In the genomic region with DNA sequence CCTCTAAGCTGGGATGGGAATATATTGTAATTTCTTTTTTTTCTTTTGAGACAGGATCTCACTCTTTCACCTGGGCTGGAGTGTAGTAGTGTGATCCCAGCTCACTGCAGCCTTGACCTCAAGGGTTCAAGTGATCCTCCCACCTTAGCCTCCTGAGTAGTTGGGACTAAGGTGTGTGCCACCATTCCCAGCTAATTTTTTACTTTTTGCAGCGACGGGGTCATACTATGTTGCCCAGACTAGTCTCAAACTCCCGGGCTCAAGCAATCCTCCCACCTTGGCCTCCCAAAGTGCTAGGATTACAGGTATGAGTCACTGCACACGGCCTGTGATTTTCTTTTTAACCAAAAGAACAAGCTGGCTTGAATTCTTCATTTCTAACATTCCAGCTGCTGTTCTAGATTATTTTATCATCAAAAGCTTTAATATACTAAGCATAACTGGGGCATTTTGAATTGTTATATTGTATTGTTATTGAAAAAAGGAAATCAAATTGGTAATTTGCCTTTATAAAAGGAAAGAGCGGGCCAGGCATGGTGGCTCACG, we compare ENCODE assay signal across 17 cellular contexts. TPM values are rescaled to one million over a fixed set of nuclear protein-coding genes. Genes with fewer than 3 reads are reported as not detected.
A peak's percentile ranks its signal among the peaks of the same experiment; 100 is the strongest.
DNase-seq lines count a peak whose midpoint lies in the region; ATAC-seq and TF ChIP-seq lines count a peak whose summit lies in the region.
"Had no signal": no experiment of that assay in that cellular context is flagged by ENCODE, and none has a peak within 500 bp of the region (broad histone marks: within the 10 kb centered on the region; RNA-seq: fewer than 3 reads in every experiment).

No MANE protein-coding gene starts in this region.

- TF ChIP-seq CTCF in foreskin keratinocyte (conservative IDR thresholded peaks at IDR 0.05) = no peak
- no peak for TF ChIP-seq CTCF in osteocyte (IDR thresholded peaks at IDR 0.05)

- ATAC-seq in foreskin keratinocyte (no peak), HG02884 (IDR thresholded peaks at IDR 0.05; ENCODE audit: unreplicated experiment) (no peak)
- ATAC-seq: Panc1 had no signal

- H3K27me3 ChIP-seq in foreskin keratinocyte = no peaks in the 10 kb centered on the region

- peaks cover 11% of the 10 kb centered on the region for H3K9me3 Mint-ChIP-seq in osteocyte (ENCODE audit: unreplicated experiment)

- peak overlapping the region; percentile 19 for H3K27ac ChIP-seq in foreskin keratinocyte
- H3K27ac ChIP-seq: KMS-11 had no signal

- H3K27ac Mint-ChIP-seq in osteocyte (ENCODE audit: unreplicated experiment) = peak overlapping the region; percentile 81
- H3K27ac Mint-ChIP-seq: B cell had no signal

- DNase-seq in M059J (ENCODE audit: low read depth) (peak; percentile 10), amniotic epithelial cell (ENCODE audit: low read depth) (peak; percentile 55), foreskin keratinocyte (no peak), osteocyte (ENCODE audit: extremely low spot score, unreplicated experiment) (no peak), NCI-H774 (lab: John Stamatoyannopoulos, UW) (no peak), DMS153 treated with DMSO at 0.1 percent for 48 hours (lab: John Stamatoyannopoulos, UW; ENCODE audit: unreplicated experiment) (no peak)
- DNase-seq: CD4-positive, alpha-beta memory T cell; DMS79 treated with DMSO at 0.1 percent for 48 hours; GF-D8; NCI-H1417; NCI-H1930; NCI-H2171; Right ventricle myocardium superior had no signal

- H3K4me1 Mint-ChIP-seq in osteocyte (ENCODE audit: unreplicated experiment) = peaks cover 38% of the 10 kb centered on the region
- H3K4me1 Mint-ChIP-seq: CD4-positive, alpha-beta memory T cell had no signal

- H3K27me3 Mint-ChIP-seq in osteocyte (ENCODE audit: unreplicated experiment) = no peaks in the 10 kb centered on the region
- H3K27me3 Mint-ChIP-seq: B cell; CD4-positive, alpha-beta memory T cell had no signal

- H3K36me3 Mint-ChIP-seq in osteocyte (ENCODE audit: unreplicated experiment) = peaks cover 18% of the 10 kb centered on the region

- no peak overlapping the region for H3K4me3 Mint-ChIP-seq in osteocyte (ENCODE audit: unreplicated experiment)
- H3K4me3 Mint-ChIP-seq: B cell; CD4-positive, alpha-beta memory T cell had no signal

- peaks cover 7% of the 10 kb centered on the region for H3K4me1 ChIP-seq in foreskin keratinocyte

RNA-seq across cellular contexts. Expression of gene PPP2R1B, which starts 26.8 kb away (rescaled TPM):
- 46.0 and 46.3 TPM in 2 replicates for total RNA-seq in M059J (2014; rRNA removed; shearing (Covaris generic))
- 30.4 and 32.9 TPM in 2 replicates for total RNA-seq in foreskin keratinocyte
- polyA plus RNA-seq in foreskin keratinocyte = 11.5 and 13.1 TPM in 2 replicates
- total RNA-seq in osteocyte = 25.2 and 26.0 TPM in 2 replicates

Comparison
In these comparisons a context has a peak if more than half of its experiments do, and no peak if none do; other contexts are left out.
1. DNase-seq: peak in M059J (single experiment) and amniotic epithelial cell (single experiment); none in foreskin keratinocyte (0 of 2), osteocyte (single experiment), NCI-H774 (single experiment) and DMS153 treated with DMSO at 0.1 percent for 48 hours (single experiment).